ENCODE assay signal across 37 cellular contexts in the genomic region with DNA sequence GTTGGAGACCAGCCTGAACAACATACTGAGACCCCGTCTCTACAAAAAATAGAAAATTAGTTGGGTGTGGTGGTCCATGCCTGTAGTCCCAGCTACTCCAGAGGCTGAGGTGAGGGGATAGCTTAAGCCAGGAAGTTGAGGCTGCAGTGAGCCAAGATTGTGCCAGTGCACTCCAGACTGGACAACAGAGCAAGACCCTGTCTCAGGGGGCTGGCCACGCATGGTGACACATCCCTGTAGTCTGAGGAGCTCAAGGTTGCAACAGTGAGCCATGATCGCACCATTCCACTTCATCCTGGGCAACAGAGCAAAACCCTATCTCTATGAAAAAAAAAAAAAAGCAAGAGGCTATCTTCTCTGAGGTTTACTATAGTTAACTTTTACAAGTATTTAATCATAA. TPM values are rescaled to one million over a fixed set of nuclear protein-coding genes. Genes with fewer than 3 reads are reported as not detected.
"Had no signal": no experiment of that assay in that cellular context is flagged by ENCODE, and none has a peak within 500 bp of the region (broad histone marks: within the 10 kb centered on the region; RNA-seq: fewer than 3 reads in every experiment).

No MANE protein-coding gene starts in this region.

- H3K4me3 ChIP-seq: adrenal gland, body of pancreas, colonic mucosa, esophagus muscularis mucosa, gastrocnemius medialis, heart left ventricle had no signal

- H3K9me3 Mint-ChIP-seq: activated CD4-positive, alpha-beta memory T cell treated with anti-CD3 and anti-CD28 coated beads for 36 hours; activated CD4-positive, alpha-beta T cell treated with anti-CD3 and anti-CD28 coated beads, Interleukin-2, amount 10 ng/mL, durations not matched to agents 24 days and 14 days; activated naive CD4-positive, alpha-beta T cell treated with anti-CD3 and anti-CD28 coated beads for 36 hours; activated naive CD4-positive, alpha-beta T cell treated with anti-CD3 and anti-CD28 coated beads, Interleukin-2, amount 50 U/mL, for 24 hours; activated naive CD8-positive, alpha-beta T cell treated with anti-CD3 and anti-CD28 coated beads for 36 hours; activated naive CD8-positive, alpha-beta T cell treated with anti-CD3 and anti-CD28 coated beads, Interleukin-2, amount 50 U/mL, for 24 hours; activated T-helper 1 cell treated with anti-CD3 and anti-CD28 coated beads, Interleukin-12 subunit alpha, Interleukin-12 subunit beta, Interleukin-2, Interleukin-4 antibody, amounts not matched to agents 30 ng/mL and 10 ng/mL and 1 ng/mL, durations not matched to agents 14 hours and 24 hours and 36 hours; activated T-helper 2 cell treated with anti-CD3 and anti-CD28 coated beads, Interferon-gamma antibody, Interleukin-2, Interleukin-4, amounts not matched to agents 10 μg/mL and 5 μg/mL and 100 μg/mL, durations not matched to agents 14 hours and 24 hours and 36 hours; endodermal cell; T-helper 2 cell treated with Interferon-gamma antibody and Interleukin-4, amounts not matched to agents 5 μg/mL and 100 μg/mL, for 36 hours had no signal

- H3K4me1 Mint-ChIP-seq: activated CD4-positive, alpha-beta T cell treated with anti-CD3 and anti-CD28 coated beads for 36 hours; activated CD4-positive, alpha-beta T cell treated with anti-CD3 and anti-CD28 coated beads, Interleukin-2, amount 10 ng/mL, durations not matched to agents 24 days and 14 days; activated naive CD4-positive, alpha-beta T cell treated with anti-CD3 and anti-CD28 coated beads, Interleukin-2, amount 50 U/mL, for 24 hours; activated naive CD8-positive, alpha-beta T cell treated with anti-CD3 and anti-CD28 coated beads, Interleukin-2, amount 50 U/mL, for 24 hours; endodermal cell; T-helper 17 cell had no signal

- ATAC-seq: activated CD4-positive, alpha-beta T cell treated with anti-CD3 and anti-CD28 coated beads for 36 hours; activated CD8-positive, alpha-beta memory T cell treated with anti-CD3 and anti-CD28 coated beads, Interleukin-2, amount 10 ng/mL, durations not matched to agents 7 days and 5 days; activated CD8-positive, alpha-beta T cell treated with anti-CD3 and anti-CD28 coated beads, Interleukin-2, amount 10 ng/mL, durations not matched to agents 7 days and 5 days; activated naive CD8-positive, alpha-beta T cell treated with anti-CD3 and anti-CD28 coated beads, Interleukin-2, amount 50 U/mL, for 24 hours; body of pancreas; foreskin keratinocyte; gastrocnemius medialis; heart left ventricle; T-helper 17 cell had no signal

- H3K27me3 Mint-ChIP-seq: activated naive CD4-positive, alpha-beta T cell treated with anti-CD3 and anti-CD28 coated beads, Interleukin-2, amount 50 U/mL, for 24 hours; activated naive CD8-positive, alpha-beta T cell treated with anti-CD3 and anti-CD28 coated beads for 36 hours had no signal

- H3K27me3 ChIP-seq: adrenal gland, body of pancreas, colonic mucosa, esophagus muscularis mucosa, foreskin keratinocyte, gastrocnemius medialis, heart left ventricle had no signal

- H3K36me3 Mint-ChIP-seq: activated CD4-positive, alpha-beta memory T cell treated with anti-CD3 and anti-CD28 coated beads for 36 hours; activated CD8-positive, alpha-beta memory T cell treated with anti-CD3 and anti-CD28 coated beads, Interleukin-2, amount 10 ng/mL, durations not matched to agents 7 days and 5 days; activated naive CD4-positive, alpha-beta T cell treated with anti-CD3 and anti-CD28 coated beads, Interleukin-2, amount 50 U/mL, for 24 hours; activated naive CD8-positive, alpha-beta T cell treated with anti-CD3 and anti-CD28 coated beads for 36 hours had no signal

- H3K36me3 ChIP-seq: adrenal gland, colonic mucosa, esophagus muscularis mucosa, gastrocnemius medialis, WERI-Rb-1 had no signal

- H3K4me1 ChIP-seq: body of pancreas, colonic mucosa, gastrocnemius medialis had no signal

- DNase-seq: activated CD4-positive, alpha-beta memory T cell treated with anti-CD3 and anti-CD28 coated beads for 36 hours; activated CD4-positive, alpha-beta T cell treated with anti-CD3 and anti-CD28 coated beads for 36 hours; activated CD4-positive, alpha-beta T cell treated with anti-CD3 and anti-CD28 coated beads, Interleukin-2, amount 10 ng/mL, durations not matched to agents 24 days and 14 days; activated CD4-positive, CD25-positive, alpha-beta regulatory T cell; activated CD4-positive, CD25-positive, alpha-beta regulatory T cell treated with anti-CD3 and anti-CD28 coated beads, Interleukin-2, amount 50 U/mL, for 72 hours; activated CD8-positive, alpha-beta memory T cell treated with anti-CD3 and anti-CD28 coated beads, Interleukin-2, amount 10 ng/mL, durations not matched to agents 7 days and 5 days; activated CD8-positive, alpha-beta memory T cell treated with anti-CD3 and anti-CD28 coated beads, Interleukin-2, amount 50 U/mL, for 4 hours; activated CD8-positive, alpha-beta T cell treated with anti-CD3 and anti-CD28 coated beads, Interleukin-2, amount 10 ng/mL, durations not matched to agents 7 days and 5 days; activated effector memory CD4-positive, alpha-beta T cell treated with anti-CD3 and anti-CD28 coated beads, Interleukin-2, amount 50 U/mL, for 16 hours; activated naive CD4-positive, alpha-beta T cell treated with anti-CD3 and anti-CD28 coated beads for 36 hours; activated naive CD8-positive, alpha-beta T cell treated with anti-CD3 and anti-CD28 coated beads for 36 hours; activated naive CD8-positive, alpha-beta T cell treated with anti-CD3 and anti-CD28 coated beads, Interleukin-2, amount 50 U/mL, for 24 hours; activated T-cell treated with anti-CD3 and anti-CD28 coated beads, Interleukin-2, amount 50 U/mL, for 1 hour; activated T-cell treated with anti-CD3 and anti-CD28 coated beads, Interleukin-2, amount 50 U/mL, for 48 hours; adrenal gland; amygdala; aorta; body of pancreas; caudate nucleus; colonic mucosa; effector memory CD4-positive, alpha-beta T cell; endodermal cell; erythroblast; foreskin keratinocyte; gastrocnemius medialis; glutamatergic neuron; heart left ventricle; T-helper 1 cell; T-helper 17 cell; T1000; WERI-Rb-1 had no signal

- H3K27ac Mint-ChIP-seq: activated CD4-positive, alpha-beta memory T cell treated with anti-CD3 and anti-CD28 coated beads for 36 hours; activated CD4-positive, alpha-beta T cell treated with anti-CD3 and anti-CD28 coated beads for 36 hours; activated CD4-positive, alpha-beta T cell treated with anti-CD3 and anti-CD28 coated beads, Interleukin-2, amount 10 ng/mL, durations not matched to agents 24 days and 14 days; activated CD8-positive, alpha-beta memory T cell treated with anti-CD3 and anti-CD28 coated beads, Interleukin-2, amount 10 ng/mL, durations not matched to agents 7 days and 5 days; activated CD8-positive, alpha-beta T cell treated with anti-CD3 and anti-CD28 coated beads, Interleukin-2, amount 10 ng/mL, durations not matched to agents 7 days and 5 days; activated naive CD4-positive, alpha-beta T cell treated with anti-CD3 and anti-CD28 coated beads for 36 hours; activated naive CD4-positive, alpha-beta T cell treated with anti-CD3 and anti-CD28 coated beads, Interleukin-2, amount 50 U/mL, for 24 hours; activated naive CD8-positive, alpha-beta T cell treated with anti-CD3 and anti-CD28 coated beads for 36 hours; activated naive CD8-positive, alpha-beta T cell treated with anti-CD3 and anti-CD28 coated beads, Interleukin-2, amount 50 U/mL, for 24 hours; activated T-helper 1 cell treated with anti-CD3 and anti-CD28 coated beads, Interleukin-12 subunit alpha, Interleukin-12 subunit beta, Interleukin-2, Interleukin-4 antibody, amounts not matched to agents 30 ng/mL and 10 ng/mL and 1 ng/mL, durations not matched to agents 14 hours and 24 hours and 36 hours; activated T-helper 2 cell treated with anti-CD3 and anti-CD28 coated beads, Interferon-gamma antibody, Interleukin-2, Interleukin-4, amounts not matched to agents 10 μg/mL and 5 μg/mL and 100 μg/mL, durations not matched to agents 14 hours and 24 hours and 36 hours; endodermal cell; T-helper 17 cell; T-helper 2 cell treated with Interferon-gamma antibody and Interleukin-4, amounts not matched to agents 5 μg/mL and 100 μg/mL, for 36 hours had no signal

- H3K4me3 Mint-ChIP-seq: activated CD4-positive, alpha-beta memory T cell treated with anti-CD3 and anti-CD28 coated beads for 36 hours; activated CD4-positive, alpha-beta T cell treated with anti-CD3 and anti-CD28 coated beads for 36 hours; activated CD4-positive, alpha-beta T cell treated with anti-CD3 and anti-CD28 coated beads, Interleukin-2, amount 10 ng/mL, durations not matched to agents 24 days and 14 days; activated CD8-positive, alpha-beta memory T cell treated with anti-CD3 and anti-CD28 coated beads, Interleukin-2, amount 10 ng/mL, durations not matched to agents 7 days and 5 days; activated CD8-positive, alpha-beta T cell treated with anti-CD3 and anti-CD28 coated beads, Interleukin-2, amount 10 ng/mL, durations not matched to agents 7 days and 5 days; activated naive CD4-positive, alpha-beta T cell treated with anti-CD3 and anti-CD28 coated beads for 36 hours; activated naive CD4-positive, alpha-beta T cell treated with anti-CD3 and anti-CD28 coated beads, Interleukin-2, amount 50 U/mL, for 24 hours; activated naive CD8-positive, alpha-beta T cell treated with anti-CD3 and anti-CD28 coated beads for 36 hours; activated naive CD8-positive, alpha-beta T cell treated with anti-CD3 and anti-CD28 coated beads, Interleukin-2, amount 50 U/mL, for 24 hours; activated T-helper 1 cell treated with anti-CD3 and anti-CD28 coated beads, Interleukin-12 subunit alpha, Interleukin-12 subunit beta, Interleukin-2, Interleukin-4 antibody, amounts not matched to agents 30 ng/mL and 10 ng/mL and 1 ng/mL, durations not matched to agents 14 hours and 24 hours and 36 hours; endodermal cell; T-helper 17 cell; T-helper 2 cell treated with Interferon-gamma antibody and Interleukin-4, amounts not matched to agents 5 μg/mL and 100 μg/mL, for 36 hours had no signal

- H3K27ac ChIP-seq: adrenal gland, body of pancreas, colonic mucosa, esophagus muscularis mucosa, foreskin keratinocyte, gastrocnemius medialis, heart left ventricle, WERI-Rb-1 had no signal

- H3K9me3 ChIP-seq: adrenal gland, body of pancreas, colonic mucosa, esophagus muscularis mucosa, gastrocnemius medialis, heart left ventricle had no signal

RNA-seq across cellular contexts. Expression of a gene that starts 23.1 kb away (rescaled TPM):
- total RNA-seq: activated CD4-positive, alpha-beta memory T cell treated with anti-CD3 and anti-CD28 coated beads for 36 hours; activated CD4-positive, alpha-beta T cell treated with anti-CD3 and anti-CD28 coated beads for 36 hours; activated CD4-positive, alpha-beta T cell treated with anti-CD3 and anti-CD28 coated beads, Interleukin-2, amount 10 ng/mL, durations not matched to agents 24 days and 14 days; activated CD8-positive, alpha-beta memory T cell treated with anti-CD3 and anti-CD28 coated beads for 36 hours; activated CD8-positive, alpha-beta memory T cell treated with anti-CD3 and anti-CD28 coated beads, Interleukin-2, amount 10 ng/mL, durations not matched to agents 7 days and 5 days; activated CD8-positive, alpha-beta T cell treated with anti-CD3 and anti-CD28 coated beads, Interleukin-2, amount 10 ng/mL, durations not matched to agents 7 days and 5 days; activated naive CD4-positive, alpha-beta T cell treated with anti-CD3 and anti-CD28 coated beads for 36 hours; activated naive CD8-positive, alpha-beta T cell treated with anti-CD3 and anti-CD28 coated beads for 36 hours; activated T-helper 1 cell treated with anti-CD3 and anti-CD28 coated beads, Interleukin-12 subunit alpha, Interleukin-12 subunit beta, Interleukin-2, Interleukin-4 antibody, amounts not matched to agents 30 ng/mL and 10 ng/mL and 1 ng/mL, durations not matched to agents 14 hours and 24 hours and 36 hours; activated T-helper 2 cell treated with anti-CD3 and anti-CD28 coated beads, Interferon-gamma antibody, Interleukin-2, Interleukin-4, amounts not matched to agents 10 μg/mL and 5 μg/mL and 100 μg/mL, durations not matched to agents 14 hours and 24 hours and 36 hours had no signal
